16 cellular contexts compared by ENCODE assay signal in genomic region chr3:149020839-149021252, GRCh38. TPM values are rescaled to one million over a fixed set of nuclear protein-coding genes. Genes with fewer than 3 reads are reported as not detected.
DNase-seq lines count a peak whose midpoint lies in the region; ATAC-seq and TF ChIP-seq lines count a peak whose summit lies in the region.
"Had no signal": no experiment of that assay in that cellular context is flagged by ENCODE, and none has a peak within 500 bp of the region (broad histone marks: within the 10 kb centered on the region; RNA-seq: fewer than 3 reads in every experiment).

No MANE protein-coding gene starts in this region.

- no peak overlapping the region for H3K9ac ChIP-seq in DND-41 (ENCODE audit: low read depth, low read length)

- ATAC-seq in DND-41 (ENCODE audit: insufficient read depth, low read depth) (peak; percentile 62; the same call in 2 of the 3 replicates), memory B cell (ENCODE audit: low read depth) (no peak), HG03342 (IDR thresholded peaks at IDR 0.05; ENCODE audit: unreplicated experiment) (no peak), GM19351 (IDR thresholded peaks at IDR 0.05; ENCODE audit: unreplicated experiment) (no peak)
- ATAC-seq: stimulated activated naive B cell treated with anti-CD40 and anti-IgM and Interleukin-4, amounts not matched to agents 10 μg/mL and 1 μg/mL and 100 μg/mL, for 72 hours had no signal

- no peak overlapping the region for H3K4me3 ChIP-seq in DND-41 (ENCODE audit: low read depth in 1 of 2, low read length in 2 of 2)
- no peak overlapping the region for H3K4me3 ChIP-seq in foreskin fibroblast (ENCODE audit: low read depth in 1 of 2, low read length in 2 of 2)
- H3K4me3 ChIP-seq: pancreas, PC-9 had no signal

- H3K4me1 Mint-ChIP-seq in activated T-helper 1 cell treated with anti-CD3 and anti-CD28 coated beads, Interleukin-12 subunit alpha, Interleukin-12 subunit beta, Interleukin-2, Interleukin-4 antibody, amounts not matched to agents 30 ng/mL and 10 ng/mL and 1 ng/mL, durations not matched to agents 14 hours and 24 hours and 36 hours (ENCODE audit: low read depth), result peaks cover 25% of the 10 kb centered on the region
- peaks cover 5% of the 10 kb centered on the region for H3K4me1 Mint-ChIP-seq in memory B cell
- H3K4me1 Mint-ChIP-seq: stimulated activated naive B cell treated with anti-CD40 and anti-IgM and Interleukin-4, amounts not matched to agents 10 μg/mL and 1 μg/mL and 100 μg/mL, for 72 hours had no signal

- TF ChIP-seq CTCF in DND-41 (IDR thresholded peaks at IDR 0.05; ENCODE audit: borderline replicate concordance, extremely low read depth, low read length, poor library complexity, severe bottlenecking) (no peak), foreskin fibroblast (IDR thresholded peaks at IDR 0.05; ENCODE audit: low read depth, low read length) (no peak)

- peaks cover 45% of the 10 kb centered on the region for H3K36me3 Mint-ChIP-seq in activated T-helper 1 cell treated with anti-CD3 and anti-CD28 coated beads, Interleukin-12 subunit alpha, Interleukin-12 subunit beta, Interleukin-2, Interleukin-4 antibody, amounts not matched to agents 30 ng/mL and 10 ng/mL and 1 ng/mL, durations not matched to agents 14 hours and 24 hours and 36 hours (ENCODE audit: low read depth)
- peaks cover 34% of the 10 kb centered on the region for H3K36me3 Mint-ChIP-seq in memory B cell

- peaks cover 6% of the 10 kb centered on the region for H3K4me1 ChIP-seq in DND-41 (ENCODE audit: insufficient read depth, low read length)
- H3K4me1 ChIP-seq: pancreas had no signal

- H3K36me3 ChIP-seq in DND-41 (ENCODE audit: insufficient read depth, low read length), result peaks cover 10% of the 10 kb centered on the region; the same call in 1 of the 2 replicates

- no peak overlapping the region for H2AFZ ChIP-seq in DND-41 (ENCODE audit: low read depth, low read length)
- H2AFZ ChIP-seq: PC-9 had no signal

- H3K27me3 Mint-ChIP-seq in activated T-helper 1 cell treated with anti-CD3 and anti-CD28 coated beads, Interleukin-12 subunit alpha, Interleukin-12 subunit beta, Interleukin-2, Interleukin-4 antibody, amounts not matched to agents 30 ng/mL and 10 ng/mL and 1 ng/mL, durations not matched to agents 14 hours and 24 hours and 36 hours (ENCODE audit: insufficient read depth), result no peaks in the 10 kb centered on the region
- H3K27me3 Mint-ChIP-seq in memory B cell, result no peaks in the 10 kb centered on the region
- H3K27me3 Mint-ChIP-seq: stimulated activated naive B cell treated with anti-CD40 and anti-IgM and Interleukin-4, amounts not matched to agents 10 μg/mL and 1 μg/mL and 100 μg/mL, for 72 hours had no signal

- peak; percentile 20 for DNase-seq in activated CD4-positive, alpha-beta T cell treated with anti-CD3 and anti-CD28 coated beads for 48 hours
- no peak for DNase-seq in activated CD4-positive, alpha-beta T cell treated with anti-CD3 and anti-CD28 coated beads for 4 hours
- DNase-seq in DND-41 (no peak), memory B cell (ENCODE audit: low spot score in 2 of 2) (no peak), foreskin fibroblast (no peak)
- DNase-seq in activated T-helper 1 cell treated with anti-CD3 and anti-CD28 coated beads, Interleukin-12 subunit alpha, Interleukin-12 subunit beta, Interleukin-2, Interleukin-4 antibody, amounts not matched to agents 30 ng/mL and 10 ng/mL and 1 ng/mL, durations not matched to agents 14 hours and 24 hours and 36 hours (ENCODE audit: low spot score), result no peak
- DNase-seq: DMS 273 treated with DMSO at 0.1 percent for 48 hours; NCI-H1092 treated with DMSO at 0.1 percent for 48 hours; NCI-H2171; NCI-H748 treated with DMSO at 0.1 percent for 48 hours; pancreas; PC-9; stimulated activated naive B cell treated with anti-CD40 and anti-IgM and Interleukin-4, amounts not matched to agents 10 μg/mL and 1 μg/mL and 100 μg/mL, for 72 hours; T-helper 9 cell had no signal

- intact Hi-C loops in activated T-helper 1 cell treated with anti-CD3 and anti-CD28 coated beads, Interleukin-12 subunit alpha, Interleukin-12 subunit beta, Interleukin-2, Interleukin-4 antibody, amounts not matched to agents 30 ng/mL and 10 ng/mL and 1 ng/mL, durations not matched to agents 14 hours and 24 hours and 36 hours (cut with micrococcal nuclease), result no loop called here

- no peaks in the 10 kb centered on the region for H3K9me3 ChIP-seq in DND-41 (ENCODE audit: insufficient read depth, low read length, severe bottlenecking)
- H3K9me3 ChIP-seq: pancreas had no signal

- peak overlapping the region; percentile 71 for H3K27ac Mint-ChIP-seq in activated T-helper 1 cell treated with anti-CD3 and anti-CD28 coated beads, Interleukin-12 subunit alpha, Interleukin-12 subunit beta, Interleukin-2, Interleukin-4 antibody, amounts not matched to agents 30 ng/mL and 10 ng/mL and 1 ng/mL, durations not matched to agents 14 hours and 24 hours and 36 hours
- peak overlapping the region; percentile 14 for H3K27ac Mint-ChIP-seq in memory B cell
- H3K27ac Mint-ChIP-seq: stimulated activated naive B cell treated with anti-CD40 and anti-IgM and Interleukin-4, amounts not matched to agents 10 μg/mL and 1 μg/mL and 100 μg/mL, for 72 hours had no signal

- H3K9me3 Mint-ChIP-seq in activated T-helper 1 cell treated with anti-CD3 and anti-CD28 coated beads, Interleukin-12 subunit alpha, Interleukin-12 subunit beta, Interleukin-2, Interleukin-4 antibody, amounts not matched to agents 30 ng/mL and 10 ng/mL and 1 ng/mL, durations not matched to agents 14 hours and 24 hours and 36 hours, result peaks cover 8% of the 10 kb centered on the region
- peaks cover 5% of the 10 kb centered on the region for H3K9me3 Mint-ChIP-seq in memory B cell

- no peaks in the 10 kb centered on the region for H4K20me1 ChIP-seq in DND-41 (ENCODE audit: insufficient read depth, low read length)

- no peak overlapping the region for H3K27ac ChIP-seq in DND-41 (ENCODE audit: low read length)
- H3K27ac ChIP-seq: pancreas, PC-9 had no signal

- H3K4me2 ChIP-seq in DND-41 (ENCODE audit: insufficient read depth, low read length), result no peak overlapping the region
- H3K4me2 ChIP-seq: PC-9 had no signal

- no peak overlapping the region for H3K4me3 Mint-ChIP-seq in activated T-helper 1 cell treated with anti-CD3 and anti-CD28 coated beads, Interleukin-12 subunit alpha, Interleukin-12 subunit beta, Interleukin-2, Interleukin-4 antibody, amounts not matched to agents 30 ng/mL and 10 ng/mL and 1 ng/mL, durations not matched to agents 14 hours and 24 hours and 36 hours
- no peak overlapping the region for H3K4me3 Mint-ChIP-seq in memory B cell
- H3K4me3 Mint-ChIP-seq: stimulated activated naive B cell treated with anti-CD40 and anti-IgM and Interleukin-4, amounts not matched to agents 10 μg/mL and 1 μg/mL and 100 μg/mL, for 72 hours had no signal

- no peaks in the 10 kb centered on the region for H3K79me2 ChIP-seq in DND-41 (ENCODE audit: insufficient read depth, low read length)

- no peaks in the 10 kb centered on the region for H3K27me3 ChIP-seq in DND-41 (ENCODE audit: insufficient read depth, low read length, poor library complexity)
- H3K27me3 ChIP-seq: pancreas had no signal

RNA-seq across cellular contexts. Expression of gene GYG1, which starts 29.5 kb away (rescaled TPM):
- 33.6 and 34.1 TPM in 2 replicates for total RNA-seq in activated T-helper 1 cell treated with anti-CD3 and anti-CD28 coated beads, Interleukin-12 subunit alpha, Interleukin-12 subunit beta, Interleukin-2, Interleukin-4 antibody, amounts not matched to agents 30 ng/mL and 10 ng/mL and 1 ng/mL, durations not matched to agents 14 hours and 24 hours and 36 hours
